ENCODE assay signal across 7 cellular contexts in genomic region chr1:867550-867949, GRCh38. TPM values are rescaled to one million over a fixed set of nuclear protein-coding genes. Genes with fewer than 3 reads are reported as not detected.
"Had no signal": no experiment of that assay in that cellular context is flagged by ENCODE, and none has a peak within 500 bp of the region (broad histone marks: within the 10 kb centered on the region; RNA-seq: fewer than 3 reads in every experiment).

No MANE protein-coding gene starts in this region.

RNA-seq across cellular contexts. Expression of gene SAMD11, which starts 56.2 kb away (rescaled TPM):
- total RNA-seq: activated CD4-positive, alpha-beta memory T cell treated with anti-CD3 and anti-CD28 coated beads for 36 hours; activated CD8-positive, alpha-beta memory T cell treated with anti-CD3 and anti-CD28 coated beads for 36 hours; activated naive CD4-positive, alpha-beta T cell treated with anti-CD3 and anti-CD28 coated beads for 36 hours; activated naive CD8-positive, alpha-beta T cell treated with anti-CD3 and anti-CD28 coated beads for 36 hours; activated T-helper 1 cell treated with anti-CD3 and anti-CD28 coated beads, Interleukin-12 subunit alpha, Interleukin-12 subunit beta, Interleukin-2, Interleukin-4 antibody, amounts not matched to agents 30 ng/mL and 10 ng/mL and 1 ng/mL, durations not matched to agents 14 hours and 24 hours and 36 hours; mononuclear cell; T-helper 1 cell treated with Interleukin-12 subunit alpha and Interleukin-12 subunit beta and Interleukin-4 antibody, amounts not matched to agents 30 ng/mL and 1 ng/mL, for 36 hours had no signal
